Comparison of ENCODE assay signal across 9 cellular contexts in the genomic region with DNA sequence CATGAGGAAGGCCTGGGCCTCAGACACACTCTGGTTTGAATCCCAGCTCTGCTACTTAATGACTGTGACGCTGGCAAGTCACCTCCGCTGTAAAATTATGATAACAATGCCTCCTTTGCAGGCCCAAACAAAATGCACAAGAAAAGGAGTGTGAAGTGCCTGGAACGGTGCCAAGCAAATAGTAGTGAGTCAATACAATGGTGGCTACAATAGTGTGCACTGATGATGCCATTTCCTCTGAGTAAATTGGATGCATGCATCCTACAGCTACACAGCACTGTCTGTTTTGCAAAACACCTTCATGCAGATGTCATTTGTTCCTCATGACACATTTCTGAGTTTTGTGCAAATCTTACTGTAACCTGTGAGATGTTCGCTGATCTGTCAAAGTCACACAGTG.
DNase-seq lines count a peak whose midpoint lies in the region; ATAC-seq and TF ChIP-seq lines count a peak whose summit lies in the region.
"Had no signal": no experiment of that assay in that cellular context is flagged by ENCODE, and none has a peak within 500 bp of the region (broad histone marks: within the 10 kb centered on the region; RNA-seq: fewer than 3 reads in every experiment).

No MANE protein-coding gene starts in this region.

- POLR2A ChIA-PET in CD4-positive, alpha-beta T cell (lab: Charles Lee), result no interaction called here

- intact Hi-C loops in CD4-positive, alpha-beta T cell (cut with DNase I, micrococcal nuclease), result no loop called here

- H3K9me2 ChIP-seq in Loucy (replicated peaks; ENCODE audit: low read depth, low read length), result no peaks in the 10 kb centered on the region

- H3F3A ChIP-seq in Loucy (ENCODE audit: low read depth), result no peaks in the 10 kb centered on the region

- H3K4me2 ChIP-seq in Loucy (ENCODE audit: low read depth, low read length, poor library complexity, severe bottlenecking), result peak overlapping the region; percentile 84

- no peaks in the 10 kb centered on the region for H3K36me3 Mint-ChIP-seq in CD4-positive, alpha-beta T cell (ENCODE audit: low read depth)
- no peaks in the 10 kb centered on the region for H3K36me3 Mint-ChIP-seq in T-helper 2 cell treated with Interferon-gamma antibody and Interleukin-4, amounts not matched to agents 5 μg/mL and 100 μg/mL, for 36 hours (ENCODE audit: low read depth)

- H3K4me1 ChIP-seq in Loucy (ENCODE audit: insufficient read depth, low read length, poor library complexity, severe bottlenecking) (peaks cover 62% of the 10 kb centered on the region), Peyer's patch (no peaks in the 10 kb centered on the region)

- H3K79me2 ChIP-seq in Loucy (ENCODE audit: insufficient read depth, low read length), result no peaks in the 10 kb centered on the region

- no peak overlapping the region for H2AFZ ChIP-seq in Loucy (ENCODE audit: low read length)

- H3K9ac ChIP-seq in Loucy (ENCODE audit: low read depth, low read length, poor library complexity, severe bottlenecking), result no peak overlapping the region

- TF ChIP-seq POLR2A in Peyer's patch (IDR thresholded peaks at IDR 0.05), result no peak

- H3K9me3 Mint-ChIP-seq in CD4-positive, alpha-beta T cell, result no peaks in the 10 kb centered on the region
- no peaks in the 10 kb centered on the region for H3K9me3 Mint-ChIP-seq in T-helper 2 cell treated with Interferon-gamma antibody and Interleukin-4, amounts not matched to agents 5 μg/mL and 100 μg/mL, for 36 hours
- H3K9me3 Mint-ChIP-seq: CD14-positive monocyte had no signal

- no peak for TF ChIP-seq CTCF in CD4-positive, alpha-beta T cell (IDR thresholded peaks at IDR 0.05)
- TF ChIP-seq CTCF in Loucy (conservative IDR thresholded peaks at IDR 0.05; ENCODE audit: low read length), result no peak
- TF ChIP-seq CTCF in foreskin fibroblast (IDR thresholded peaks at IDR 0.05; ENCODE audit: low read depth, low read length), result no peak
- TF ChIP-seq CTCF in Peyer's patch (IDR thresholded peaks at IDR 0.05), result no peak

- no peaks in the 10 kb centered on the region for H4K20me1 ChIP-seq in Loucy (ENCODE audit: insufficient read depth, low read length, poor library complexity, severe bottlenecking)

- CTCF ChIA-PET in CD4-positive, alpha-beta T cell (lab: Charles Lee), result interaction anchor here (0.9 kb wide), 1 partner anchor 37 kb away, joined by 3 read pairs; no protein-coding TSS in a partner anchor

- no peaks in the 10 kb centered on the region for H3K27me3 Mint-ChIP-seq in CD4-positive, alpha-beta T cell
- no peaks in the 10 kb centered on the region for H3K27me3 Mint-ChIP-seq in T-helper 2 cell treated with Interferon-gamma antibody and Interleukin-4, amounts not matched to agents 5 μg/mL and 100 μg/mL, for 36 hours (ENCODE audit: low read depth)

- H3K4me3 ChIP-seq in Loucy (ENCODE audit: low read length, poor library complexity, severe bottlenecking) (peak overlapping the region; percentile 64), foreskin fibroblast (ENCODE audit: low read depth in 1 of 2, low read length in 2 of 2) (no peak overlapping the region), Peyer's patch (no peak overlapping the region)

- H3K9me3 ChIP-seq in CD4-positive, alpha-beta T cell (ENCODE audit: control insufficient read depth, low read length), result no peaks in the 10 kb centered on the region
- H3K9me3 ChIP-seq in Loucy (ENCODE audit: insufficient read depth, low read depth, low read length) (no peaks in the 10 kb centered on the region), Peyer's patch (no peaks in the 10 kb centered on the region)

- peak overlapping the region; percentile 58 for H3K27ac Mint-ChIP-seq in CD4-positive, alpha-beta T cell
- peak overlapping the region; percentile 9 for H3K27ac Mint-ChIP-seq in T-helper 2 cell treated with Interferon-gamma antibody and Interleukin-4, amounts not matched to agents 5 μg/mL and 100 μg/mL, for 36 hours
- H3K27ac Mint-ChIP-seq: CD14-positive monocyte had no signal

- peak in 3 of 10 experiments; percentile 8 to 24 (median 13) for DNase-seq in CD4-positive, alpha-beta T cell
- peak; percentile 10 for DNase-seq in T-helper 2 cell treated with Interferon-gamma antibody and Interleukin-4, amounts not matched to agents 5 μg/mL and 100 μg/mL, for 36 hours (ENCODE audit: low spot score)
- DNase-seq in foreskin fibroblast (peak; percentile 43 to 68), Peyer's patch (no peak), hippocampal formation (lab: John Stamatoyannopoulos, UW) (no peak)

- H3K4me3 Mint-ChIP-seq in CD4-positive, alpha-beta T cell, result peak overlapping the region; percentile 11
- H3K4me3 Mint-ChIP-seq in T-helper 2 cell treated with Interferon-gamma antibody and Interleukin-4, amounts not matched to agents 5 μg/mL and 100 μg/mL, for 36 hours, result no peak overlapping the region
- H3K4me3 Mint-ChIP-seq: CD14-positive monocyte had no signal

- H3K36me3 ChIP-seq in Loucy (ENCODE audit: insufficient read depth, low read length), result no peaks in the 10 kb centered on the region
- H3K36me3 ChIP-seq in Peyer's patch, result no peaks in the 10 kb centered on the region

- H3K4me1 Mint-ChIP-seq in CD4-positive, alpha-beta T cell (ENCODE audit: low read depth), result peaks cover 63% of the 10 kb centered on the region
- peaks cover 17% of the 10 kb centered on the region for H3K4me1 Mint-ChIP-seq in T-helper 2 cell treated with Interferon-gamma antibody and Interleukin-4, amounts not matched to agents 5 μg/mL and 100 μg/mL, for 36 hours (ENCODE audit: low read depth)

- H3K27me3 ChIP-seq in CD4-positive, alpha-beta T cell (ENCODE audit: control insufficient read depth, insufficient read depth, low read length), result no peaks in the 10 kb centered on the region
- H3K27me3 ChIP-seq in Loucy (ENCODE audit: insufficient read depth, low read length, poor library complexity, severe bottlenecking), result no peaks in the 10 kb centered on the region
- H3K27me3 ChIP-seq in Peyer's patch, result no peaks in the 10 kb centered on the region

- ATAC-seq in CD4-positive, alpha-beta T cell (ENCODE audit: poor library complexity), result peak; percentile 66
- ATAC-seq in HG02973 (IDR thresholded peaks at IDR 0.05; ENCODE audit: unreplicated experiment) (no peak), HG02981 (IDR thresholded peaks at IDR 0.05; ENCODE audit: unreplicated experiment) (no peak)

- H3K27ac ChIP-seq in CD4-positive, alpha-beta T cell (ENCODE audit: low read depth, low read length), result no peak overlapping the region
- no peak overlapping the region for H3K27ac ChIP-seq in Peyer's patch

Comparison
In these comparisons a context has a peak if more than half of its experiments do, and no peak if none do; other contexts are left out.
1. DNase-seq: peak in T-helper 2 cell treated with Interferon-gamma antibody and Interleukin-4, amounts not matched to agents 5 μg/mL and 100 μg/mL, for 36 hours (single experiment) and foreskin fibroblast (2 of 2); none in Peyer's patch (0 of 3) and hippocampal formation (0 of 2).